In the genomic region with DNA sequence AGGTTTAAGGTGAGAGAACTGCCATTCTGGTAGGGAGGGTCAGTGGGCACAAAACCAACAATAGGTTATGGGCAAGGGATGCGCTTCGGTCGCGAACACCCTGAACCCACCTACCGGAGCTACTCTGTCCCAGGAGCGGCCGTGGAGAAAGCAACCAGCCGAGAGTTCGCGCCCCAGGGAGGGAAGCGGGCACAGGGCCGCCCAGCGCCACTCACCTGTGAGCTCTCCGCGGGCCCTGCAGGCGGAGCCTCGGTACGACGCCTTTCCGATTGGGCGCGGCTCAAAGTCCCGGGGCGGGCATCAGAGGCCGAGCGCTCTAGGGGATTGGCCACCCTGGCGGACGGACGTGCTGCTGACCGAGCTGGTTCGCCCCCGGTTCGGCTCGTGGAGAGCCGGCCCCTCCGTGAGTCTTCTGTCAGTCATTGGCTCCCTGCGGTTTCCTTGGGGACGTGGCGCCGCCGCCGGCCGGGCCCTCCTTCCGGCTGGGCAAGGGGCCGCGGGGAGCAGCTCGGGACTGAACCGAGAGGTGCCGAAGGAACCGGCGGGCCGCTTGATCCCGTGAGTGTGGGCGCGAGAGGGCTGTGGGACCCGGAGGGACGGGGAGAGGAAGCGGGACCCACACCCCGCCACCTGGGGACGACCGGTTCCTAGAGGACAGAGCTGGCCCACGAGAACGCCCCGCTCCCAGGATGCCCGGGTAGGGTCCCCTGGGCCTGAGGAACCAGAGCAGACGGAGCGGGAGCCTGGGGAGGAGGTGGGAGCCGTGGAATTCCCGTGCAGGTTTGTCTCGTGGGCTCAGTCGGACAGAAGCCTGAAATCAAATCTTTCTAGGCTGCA, we compare ENCODE assay signal across 8 cellular contexts. TPM values are rescaled to one million over a fixed set of nuclear protein-coding genes. Genes with fewer than 3 reads are reported as not detected.
A peak's percentile ranks its signal among the peaks of the same experiment; 100 is the strongest.
DNase-seq lines count a peak whose midpoint lies in the region; ATAC-seq, FAIRE-seq and TF ChIP-seq lines count a peak whose summit lies in the region.

A gene with protein sequence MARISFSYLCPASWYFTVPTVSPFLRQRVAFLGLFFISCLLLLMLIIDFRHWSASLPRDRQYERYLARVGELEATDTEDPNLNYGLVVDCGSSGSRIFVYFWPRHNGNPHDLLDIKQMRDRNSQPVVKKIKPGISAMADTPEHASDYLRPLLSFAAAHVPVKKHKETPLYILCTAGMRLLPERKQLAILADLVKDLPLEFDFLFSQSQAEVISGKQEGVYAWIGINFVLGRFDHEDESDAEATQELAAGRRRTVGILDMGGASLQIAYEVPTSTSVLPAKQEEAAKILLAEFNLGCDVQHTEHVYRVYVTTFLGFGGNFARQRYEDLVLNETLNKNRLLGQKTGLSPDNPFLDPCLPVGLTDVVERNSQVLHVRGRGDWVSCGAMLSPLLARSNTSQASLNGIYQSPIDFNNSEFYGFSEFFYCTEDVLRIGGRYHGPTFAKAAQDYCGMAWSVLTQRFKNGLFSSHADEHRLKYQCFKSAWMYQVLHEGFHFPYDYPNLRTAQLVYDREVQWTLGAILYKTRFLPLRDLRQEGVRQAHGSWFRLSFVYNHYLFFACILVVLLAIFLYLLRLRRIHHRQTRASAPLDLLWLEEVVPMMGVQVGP (plus strand): TSS at position 479 of the 837 bp plus-strand sequence. CDS start 448 bp downstream, outside the sequence.

- 0 out of 2 replicates have a peak within 1 kb of the TSS, but pooled peaks have one; percentile 46 for H2AFZ ChIP-seq in OCI-LY1 (ENCODE audit: low read length)

- H3K36me3 ChIP-seq in HUES64 (ENCODE audit: insufficient read depth, low read length) (peaks cover 15% of the 10 kb centered on the region), OCI-LY1 (ENCODE audit: insufficient read depth, low read length) (no peaks in the 10 kb centered on the region)

- H3K27me3 ChIP-seq in HUES64 (ENCODE audit: insufficient read depth, low read length) (peaks cover 26% of the 10 kb centered on the region), OCI-LY1 (ENCODE audit: insufficient read depth, low read length) (no peaks in the 10 kb centered on the region)

- no peaks in the 10 kb centered on the region for H3K79me2 ChIP-seq in OCI-LY1 (ENCODE audit: insufficient read depth, low read length)

- TF ChIP-seq CTCF in D721Med (IDR thresholded peaks at IDR 0.05; ENCODE audit: insufficient read depth, missing control alignments) (no peak), OCI-LY1 (IDR thresholded peaks at IDR 0.05; ENCODE audit: low read length) (no peak)

- H3K27ac ChIP-seq in HUES64 (ENCODE audit: low read depth, low read length) (no peak within 1 kb of the TSS; the same call in 1 of the 2 replicates), OCI-LY1 (ENCODE audit: low read depth, low read length, poor library complexity, severe bottlenecking) (no peak within 1 kb of the TSS)

- H3K4me3 ChIP-seq in HUES64 (ENCODE audit: low read length) (peak within 1 kb of the TSS; percentile 83), OCI-LY1 (ENCODE audit: low read depth, low read length, poor library complexity, severe bottlenecking) (peak within 1 kb of the TSS; percentile 82)

- peak within 1 kb of the TSS; percentile 76 for H3K4me2 ChIP-seq in OCI-LY1 (ENCODE audit: low read length)

- no peaks in the 10 kb centered on the region for H3F3A ChIP-seq in OCI-LY1 (ENCODE audit: insufficient read depth, low read length)

- FAIRE-seq in D721Med (lab: Jason Lieb, UNC): no peak

- H3K4me1 ChIP-seq in HUES64 (ENCODE audit: insufficient read depth, low read length) (peaks cover 3% of the 10 kb centered on the region; the same call in 1 of the 2 replicates), OCI-LY1 (ENCODE audit: insufficient read depth, low read length, severe bottlenecking) (peaks cover 13% of the 10 kb centered on the region)

- peak within 1 kb of the TSS; percentile 87 for H3K9ac ChIP-seq in HUES64 (ENCODE audit: low read depth, low read length)
- peak within 1 kb of the TSS; percentile 71 for H3K9ac ChIP-seq in OCI-LY1 (ENCODE audit: low read length)

- DNase-seq in D721Med (ENCODE audit: insufficient read length, low spot score): peak; percentile 95
- DNase-seq in activated T-cell treated with anti-CD3 and anti-CD28 coated beads for 1 hour (ENCODE audit: low read depth): peak; percentile 76
- peak; percentile 93 for DNase-seq in epidermal melanocyte (ENCODE audit: insufficient read length, low spot score)
- peak; percentile 91 for DNase-seq in middle frontal gyrus (ENCODE audit: extremely low spot score, low spot score)
- DNase-seq in stimulated activated CD8-positive, alpha-beta memory T cell treated with anti-CD3 and anti-CD28 coated beads, Interleukin-2, amount 100 ng/mL, for 1 hour (ENCODE audit: low read depth in 2 of 2): peak; percentile 75 to 76

- ATAC-seq in GM21515 (IDR thresholded peaks at IDR 0.05; ENCODE audit: unreplicated experiment): peak; percentile 99

- no peaks in the 10 kb centered on the region for H4K20me1 ChIP-seq in OCI-LY1 (ENCODE audit: insufficient read depth, low read length)

- under 1% methylated on average over 71 of the region's 71 CpGs for WGBS in HUES64

- H3K9me3 ChIP-seq in HUES64 (ENCODE audit: insufficient read depth, low read depth, low read length) (no peaks in the 10 kb centered on the region), OCI-LY1 (ENCODE audit: low read length) (no peaks in the 10 kb centered on the region)

- no peaks in the 10 kb centered on the region for H3K9me2 ChIP-seq in OCI-LY1 (ENCODE audit: low read depth, low read length)

RNA-seq across cellular contexts. Expression of the gene that starts here (rescaled TPM):
- polyA plus RNA-seq in HUES64 (2013, experiment 1 of 2): 8.3 TPM
- 6.5 TPM for polyA plus RNA-seq in HUES64 (2013, experiment 2 of 2)
